Comparison of ENCODE assay signal across 8 cellular contexts in the genomic region with DNA sequence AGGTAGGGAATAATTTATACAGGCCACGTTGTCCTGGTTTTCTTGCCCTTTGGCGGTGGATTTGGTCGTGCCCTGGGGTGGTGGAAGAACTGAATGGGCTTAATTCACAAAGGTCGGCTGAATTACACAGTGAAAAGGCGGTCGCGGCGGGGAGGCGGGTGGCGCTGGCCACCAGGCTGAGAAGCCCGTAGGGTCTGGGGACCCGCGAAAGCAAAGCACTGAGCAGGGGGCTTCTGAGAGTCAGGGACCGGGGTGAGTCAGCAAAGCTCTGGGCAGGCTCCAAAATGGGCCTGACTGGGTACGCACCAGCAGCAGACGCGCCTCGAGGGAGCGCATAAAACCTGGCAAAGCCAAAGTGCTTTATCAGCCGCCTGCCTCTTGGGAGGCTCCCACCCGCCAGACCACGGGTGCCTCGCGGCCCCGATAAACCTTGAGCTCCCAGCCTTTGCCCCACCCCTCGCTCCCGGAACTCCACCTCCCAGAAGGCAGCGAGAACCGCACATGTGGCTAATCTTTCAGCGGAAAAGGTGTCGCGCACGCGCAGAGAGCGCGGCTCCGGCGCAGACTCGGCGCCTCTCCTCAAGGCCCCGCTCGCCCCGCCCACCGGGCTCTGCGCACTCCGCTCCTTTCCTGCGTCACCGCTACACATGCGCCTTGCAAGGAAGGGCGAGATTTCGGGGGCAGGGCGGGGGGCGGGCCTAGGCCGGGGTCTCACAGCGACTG. TPM values are rescaled to one million over a fixed set of nuclear protein-coding genes. Genes with fewer than 3 reads are reported as not detected.
DNase-seq lines count a peak whose midpoint lies in the region; ATAC-seq, FAIRE-seq and TF ChIP-seq lines count a peak whose summit lies in the region.

No MANE protein-coding gene starts in this region.

- peaks cover 35 to 50% (median 41%) of the 10 kb centered on the region in 3 donors for H3K4me1 Mint-ChIP-seq in naive B cell
- peaks cover 47% of the 10 kb centered on the region for H3K4me1 Mint-ChIP-seq in stimulated activated effector memory CD8-positive, alpha-beta T cell treated with anti-CD3 and anti-CD28 coated beads, Interleukin-12 subunit alpha, Interleukin-12 subunit beta, amount 100 ng/mL, for 72 hours

- WGBS in GM23248 (ENCODE audit: low coverage in 1 of 2, low lambda C conversion rate in 2 of 2, missing lambda C conversion rate in 2 of 2), 2 experiments = 2 to 3% methylated on average over 53 of the region's 55 CpGs

- H3K9me3 ChIP-seq in DND-41 (ENCODE audit: insufficient read depth, low read length, severe bottlenecking) (no peaks in the 10 kb centered on the region), GM23248 (ENCODE audit: low read depth) (no peaks in the 10 kb centered on the region), Karpas-422 (ENCODE audit: low read length) (no peaks in the 10 kb centered on the region)

- peak overlapping the region; percentile 76 for H3K4me2 ChIP-seq in DND-41 (ENCODE audit: insufficient read depth, low read length)
- peak overlapping the region; percentile 39 for H3K4me2 ChIP-seq in GM23248 (ENCODE audit: unreplicated experiment)
- H3K4me2 ChIP-seq in Karpas-422 (ENCODE audit: low read depth, low read length, poor library complexity, severe bottlenecking) = peak overlapping the region; percentile 90

- in situ Hi-C loops in GM23248 (cut with MboI) = no loop called here

- no peaks in the 10 kb centered on the region for H3K9me3 Mint-ChIP-seq in naive B cell
- no peaks in the 10 kb centered on the region for H3K9me3 Mint-ChIP-seq in stimulated activated effector memory CD8-positive, alpha-beta T cell treated with anti-CD3 and anti-CD28 coated beads, Interleukin-12 subunit alpha, Interleukin-12 subunit beta, amount 100 ng/mL, for 72 hours

- H2AFZ ChIP-seq in DND-41 (ENCODE audit: low read depth, low read length) = peak overlapping the region; percentile 92
- H2AFZ ChIP-seq in GM23248 = peak overlapping the region; percentile 55
- peak overlapping the region; percentile 75; the same call in 1 of the 2 replicates for H2AFZ ChIP-seq in Karpas-422 (ENCODE audit: low read length)

- H3K27ac ChIP-seq in DND-41 (ENCODE audit: low read length) (peak overlapping the region; percentile 80), GM23248 (peak overlapping the region; percentile 81), Karpas-422 (ENCODE audit: low read length) (peak overlapping the region; percentile 25; the same call in 1 of the 2 replicates)

- H3K27me3 ChIP-seq in DND-41 (ENCODE audit: insufficient read depth, low read length, poor library complexity) (no peaks in the 10 kb centered on the region), GM23248 (replicated peaks; ENCODE audit: insufficient read depth) (no peaks in the 10 kb centered on the region), Karpas-422 (ENCODE audit: low read length) (no peaks in the 10 kb centered on the region)

- no peak for TF ChIP-seq CTCF in DND-41 (IDR thresholded peaks at IDR 0.05; ENCODE audit: borderline replicate concordance, extremely low read depth, low read length, poor library complexity, severe bottlenecking)

- H3K9ac ChIP-seq in DND-41 (ENCODE audit: low read depth, low read length) (peak overlapping the region; percentile 72), GM23248 (peak overlapping the region; percentile 90), Karpas-422 (ENCODE audit: low read length) (peak overlapping the region; percentile 91)

- H3K27me3 Mint-ChIP-seq in naive B cell = no peaks in the 10 kb centered on the region

- peak; percentile 10 for FAIRE-seq in RCC 7860 (lab: Jason Lieb, UNC)

- ATAC-seq in DND-41 (ENCODE audit: insufficient read depth, low read depth) (peak; percentile 91), naive B cell (ENCODE audit: low read depth in 2 of 2) (peak; percentile 90 to 93)
- peak; percentile 93 for ATAC-seq in stimulated activated effector memory CD8-positive, alpha-beta T cell treated with anti-CD3 and anti-CD28 coated beads, Interleukin-12 subunit alpha, Interleukin-12 subunit beta, amount 100 ng/mL, for 72 hours

- peaks cover 70% of the 10 kb centered on the region for H3K36me3 ChIP-seq in DND-41 (ENCODE audit: insufficient read depth, low read length)
- peaks cover 51% of the 10 kb centered on the region for H3K36me3 ChIP-seq in GM23248 (ENCODE audit: low read depth)
- peaks cover 44% of the 10 kb centered on the region for H3K36me3 ChIP-seq in Karpas-422 (ENCODE audit: insufficient read depth, low read length)

- peaks cover 7 to 8% of the 10 kb centered on the region in 2 donors for H3K36me3 Mint-ChIP-seq in naive B cell
- H3K36me3 Mint-ChIP-seq in stimulated activated effector memory CD8-positive, alpha-beta T cell treated with anti-CD3 and anti-CD28 coated beads, Interleukin-12 subunit alpha, Interleukin-12 subunit beta, amount 100 ng/mL, for 72 hours = peaks cover 94% of the 10 kb centered on the region

- peak overlapping the region; percentile 95 to 100 (median 98) for H3K4me3 Mint-ChIP-seq in naive B cell
- H3K4me3 Mint-ChIP-seq in stimulated activated effector memory CD8-positive, alpha-beta T cell treated with anti-CD3 and anti-CD28 coated beads, Interleukin-12 subunit alpha, Interleukin-12 subunit beta, amount 100 ng/mL, for 72 hours = peak overlapping the region; percentile 98

- peak; percentile 100 for DNase-seq in DND-41
- DNase-seq in GM23248 = peak; percentile 100
- peak; percentile 100 for DNase-seq in Karpas-422
- DNase-seq in RCC 7860 (ENCODE audit: low spot score) = peak; percentile 96
- peak; percentile 98 to 99 for DNase-seq in activated T-helper 1 cell treated with anti-CD3 and anti-CD28 coated beads, Interleukin-2, amount 50 U/mL, for 16 hours (ENCODE audit: low read depth in 1 of 2, low spot score in 1 of 2)
- peak; percentile 98 for DNase-seq in fibroblast of gingiva (ENCODE audit: low read depth)
- DNase-seq in naive B cell = peak; percentile 99
- peak; percentile 98 to 99 for DNase-seq in stimulated activated effector memory CD8-positive, alpha-beta T cell treated with anti-CD3 and anti-CD28 coated beads, Interleukin-12 subunit alpha, Interleukin-12 subunit beta, amount 100 ng/mL, for 72 hours (ENCODE audit: low spot score in 2 of 2)

- H4K20me1 ChIP-seq in DND-41 (ENCODE audit: insufficient read depth, low read length) = peaks cover 17% of the 10 kb centered on the region
- H4K20me1 ChIP-seq in GM23248 (ENCODE audit: insufficient read depth) = no peaks in the 10 kb centered on the region
- H4K20me1 ChIP-seq in Karpas-422 (ENCODE audit: insufficient read depth, low read depth, low read length) = peaks cover 27% of the 10 kb centered on the region

- no peaks in the 10 kb centered on the region for H3K9me2 ChIP-seq in GM23248 (ENCODE audit: insufficient read depth)
- H3K9me2 ChIP-seq in Karpas-422 (replicated peaks; ENCODE audit: insufficient read depth, low read length) = no peaks in the 10 kb centered on the region

- H3K79me2 ChIP-seq in DND-41 (ENCODE audit: insufficient read depth, low read length) = peaks cover 33% of the 10 kb centered on the region
- H3K79me2 ChIP-seq in GM23248 (ENCODE audit: insufficient read depth) = peaks cover 72% of the 10 kb centered on the region
- peaks cover 40% of the 10 kb centered on the region for H3K79me2 ChIP-seq in Karpas-422 (ENCODE audit: low read length)

- peak overlapping the region; percentile 93 to 99 (median 96) for H3K27ac Mint-ChIP-seq in naive B cell
- H3K27ac Mint-ChIP-seq in stimulated activated effector memory CD8-positive, alpha-beta T cell treated with anti-CD3 and anti-CD28 coated beads, Interleukin-12 subunit alpha, Interleukin-12 subunit beta, amount 100 ng/mL, for 72 hours = peak overlapping the region; percentile 97

- H3K4me3 ChIP-seq in DND-41 (ENCODE audit: low read depth in 1 of 2, low read length in 2 of 2) (peak overlapping the region; percentile 47 to 68; a peak in 3 of 4 replicates), GM23248 (peak overlapping the region; percentile 80), Karpas-422 (ENCODE audit: low read length) (peak overlapping the region; percentile 95)

- peaks cover 29% of the 10 kb centered on the region for H3K4me1 ChIP-seq in DND-41 (ENCODE audit: insufficient read depth, low read length)
- peaks cover 6% of the 10 kb centered on the region; the same call in 1 of the 2 replicates for H3K4me1 ChIP-seq in GM23248 (ENCODE audit: insufficient read depth)
- H3K4me1 ChIP-seq in Karpas-422 (ENCODE audit: low read length) = peaks cover 21% of the 10 kb centered on the region

- H3F3A ChIP-seq in GM23248 (ENCODE audit: insufficient read depth) = peaks cover 55% of the 10 kb centered on the region

RNA-seq across cellular contexts. Expression of gene ABCF3, which starts 0.4 kb away (rescaled TPM):
- 47.8 and 56.5 TPM in 2 replicates for total RNA-seq in GM23248 (2014; rRNA removed; shearing (Covaris generic))
- polyA plus RNA-seq in GM23248 (2016; fragmentation: Nextera tagmentation; extraction: Ambion mirVana) = 58.6 and 59.1 TPM in 2 replicates
- total RNA-seq in Karpas-422 (2014; rRNA removed; shearing (Covaris generic); ENCODE audit: low replicate concordance) = 61.6 and 62.9 TPM in 2 replicates
- 10 to 100 TPM; 24.6 to 45.7 (median 30.0) TPM for polyA plus RNA-seq in naive B cell (ENCODE audit: low read depth in 6 of 6)

RNA-seq across cellular contexts. Expression of gene AP2M1, which starts 11.0 kb away (rescaled TPM):
- 889 and 951 TPM in 2 replicates for total RNA-seq in GM23248 (2014; rRNA removed; shearing (Covaris generic))
- polyA plus RNA-seq in GM23248 (2016; fragmentation: Nextera tagmentation; extraction: Ambion mirVana) (1,073 and 1,100 TPM in 2 replicates), naive B cell (ENCODE audit: low read depth in 6 of 6) (100 to 1,000 TPM; 214 to 318 (median 245) TPM)
- 212 and 265 TPM in 2 replicates for total RNA-seq in Karpas-422 (2014; rRNA removed; shearing (Covaris generic); ENCODE audit: low replicate concordance)

RNA-seq across cellular contexts. Expression of gene DVL3, which starts 30.4 kb away (rescaled TPM):
- total RNA-seq in GM23248 (2014; rRNA removed; shearing (Covaris generic)) = 66.9 and 76.4 TPM in 2 replicates
- polyA plus RNA-seq in GM23248 (2016; fragmentation: Nextera tagmentation; extraction: Ambion mirVana) (31.1 and 42.7 TPM in 2 replicates), naive B cell (ENCODE audit: low read depth in 6 of 6) (10 to 100 TPM in 4 of 6 donors, 1 to 10 TPM in 2; 4.6 to 17.3 (median 12.1) TPM)
- total RNA-seq in Karpas-422 (2014; rRNA removed; shearing (Covaris generic); ENCODE audit: low replicate concordance) = 62.1 and 106 TPM in 2 replicates

RNA-seq across cellular contexts. Expression of gene VWA5B2, which starts 43.8 kb away (rescaled TPM):
- not detected in 2 replicates for total RNA-seq in GM23248 (2014; rRNA removed; shearing (Covaris generic))
- not detected in 2 replicates for polyA plus RNA-seq in GM23248 (2016; fragmentation: Nextera tagmentation; extraction: Ambion mirVana)
- total RNA-seq in Karpas-422 (2014; rRNA removed; shearing (Covaris generic); ENCODE audit: low replicate concordance) = not detected in 2 replicates
- not detected for polyA plus RNA-seq in naive B cell (ENCODE audit: low read depth in 6 of 6)

RNA-seq across cellular contexts. Expression of gene EIF2B5, which starts 50.5 kb away (rescaled TPM):
- total RNA-seq in GM23248 (2014; rRNA removed; shearing (Covaris generic)) = 27.8 and 55.5 TPM in 2 replicates
- polyA plus RNA-seq in GM23248 (2016; fragmentation: Nextera tagmentation; extraction: Ambion mirVana) = 28.3 and 31.2 TPM in 2 replicates
- total RNA-seq in Karpas-422 (2014; rRNA removed; shearing (Covaris generic); ENCODE audit: low replicate concordance) = 59.4 and 68.4 TPM in 2 replicates
- polyA plus RNA-seq in naive B cell (ENCODE audit: low read depth in 6 of 6) = 10 to 100 TPM; 31.5 to 54.4 (median 37.7) TPM

Comparison
In these comparisons a context has a peak if more than half of its experiments do, and no peak if none do; other contexts are left out.
1. Peak in every context shown above with its lines: DNase-seq, ATAC-seq, H3K4me3 ChIP-seq and H3K27ac ChIP-seq.
2. H3K27ac ChIP-seq: peak in every context shown above with its lines; median percentile 81 in GM23248; 80 in DND-41; 25 in Karpas-422.
3. H3K4me2 ChIP-seq: peak in every context shown above with its lines; median percentile 90 in Karpas-422; 76 in DND-41; 39 in GM23248.